ENCODE assay signal across 1 cellular context in genomic region chr2:55617160-55618024, GRCh38.
TF ChIP-seq lines count a peak whose summit lies in the region.

Gene PPP4R3B (minus strand): TSS chr2:55617622. CDS start chr2:55617285, 337 bp downstream.

TF ChIP-seq in WTC11, 78 proteins besides CTCF, POLR2A, EP300 and RAD21 (continued from another document and continues in another):
- peak; percentile 93 for TF ChIP-seq ARID4B (CRISPR knock-in tag; IDR thresholded peaks at IDR 0.05; ENCODE audit: borderline replicate concordance)
- no peak for TF ChIP-seq IRF2 (CRISPR knock-in tag; IDR thresholded peaks at IDR 0.05; ENCODE audit: borderline replicate concordance, low read depth)
- TF ChIP-seq TEAD1 (CRISPR knock-in tag; IDR thresholded peaks at IDR 0.05): peak; percentile 92
- TF ChIP-seq JUN (CRISPR knock-in tag; IDR thresholded peaks at IDR 0.05): peak; percentile 84
- TF ChIP-seq OVOL2 (CRISPR knock-in tag; IDR thresholded peaks at IDR 0.05; ENCODE audit: borderline replicate concordance): no peak
- TF ChIP-seq ERG (CRISPR knock-in tag; IDR thresholded peaks at IDR 0.05): no peak
- TF ChIP-seq NFE2L1 (CRISPR knock-in tag; IDR thresholded peaks at IDR 0.05): peak; percentile 80
- peak; percentile 87; the same call in 1 of the 2 replicates for TF ChIP-seq ETV6 (CRISPR knock-in tag; IDR thresholded peaks at IDR 0.05)
- TF ChIP-seq SP1 (CRISPR knock-in tag; conservative IDR thresholded peaks at IDR 0.05): peak; percentile 95
- no peak for TF ChIP-seq FOXJ3 (CRISPR knock-in tag; IDR thresholded peaks at IDR 0.05; ENCODE audit: borderline replicate concordance)
- no peak; the same call in 1 of the 2 replicates for TF ChIP-seq USF2 (CRISPR knock-in tag; IDR thresholded peaks at IDR 0.05)
- TF ChIP-seq GRHL2 (CRISPR knock-in tag; IDR thresholded peaks at IDR 0.05; ENCODE audit: insufficient replicate concordance, severe bottlenecking): no peak
- TF ChIP-seq E2F5 (CRISPR knock-in tag; IDR thresholded peaks at IDR 0.05): peak; percentile 81; the same call in 1 of the 2 replicates
- TF ChIP-seq ZMAT4 (CRISPR knock-in tag; IDR thresholded peaks at IDR 0.05): no peak
- TF ChIP-seq ZSCAN18 (CRISPR knock-in tag; IDR thresholded peaks at IDR 0.05): no peak
- TF ChIP-seq JAZF1 (CRISPR knock-in tag; IDR thresholded peaks at IDR 0.05): no peak
- no peak for TF ChIP-seq ZNF396 (CRISPR knock-in tag; IDR thresholded peaks at IDR 0.05; ENCODE audit: borderline replicate concordance)
- no peak for TF ChIP-seq SMAD3 (CRISPR knock-in tag; IDR thresholded peaks at IDR 0.05; ENCODE audit: borderline replicate concordance)
- TF ChIP-seq USF1 (CRISPR knock-in tag; IDR thresholded peaks at IDR 0.05): peak; percentile 46; the same call in 1 of the 2 replicates
- TF ChIP-seq ATF2 (CRISPR knock-in tag; IDR thresholded peaks at IDR 0.05; ENCODE audit: borderline replicate concordance, low read depth): no peak
- no peak for TF ChIP-seq ZNF532 (CRISPR knock-in tag; IDR thresholded peaks at IDR 0.05; ENCODE audit: borderline replicate concordance)
- TF ChIP-seq RELA (CRISPR knock-in tag; IDR thresholded peaks at IDR 0.05; ENCODE audit: borderline replicate concordance): peak; percentile 77; the same call in 1 of the 2 replicates
- TF ChIP-seq KAT7 (CRISPR knock-in tag; IDR thresholded peaks at IDR 0.05; ENCODE audit: borderline replicate concordance): 0 out of 2 replicates have a peak, but pooled peaks have one; percentile 53
- no peak for TF ChIP-seq ZBTB43 (CRISPR knock-in tag; IDR thresholded peaks at IDR 0.05)
- peak; percentile 79; the same call in 1 of the 2 replicates for TF ChIP-seq GABPB1 (CRISPR knock-in tag; IDR thresholded peaks at IDR 0.05)
- TF ChIP-seq MXD4 (CRISPR knock-in tag; IDR thresholded peaks at IDR 0.05; ENCODE audit: borderline replicate concordance): no peak
- no peak for TF ChIP-seq AR (CRISPR knock-in tag; IDR thresholded peaks at IDR 0.05)
- TF ChIP-seq CBFB (CRISPR knock-in tag; IDR thresholded peaks at IDR 0.05; ENCODE audit: low read depth): peak; percentile 88; the same call in 1 of the 2 replicates
- TF ChIP-seq RORB (CRISPR knock-in tag; IDR thresholded peaks at IDR 0.05): no peak
- no peak for TF ChIP-seq ELF4 (CRISPR knock-in tag; IDR thresholded peaks at IDR 0.05; ENCODE audit: low read depth)
- TF ChIP-seq PRRX2 (CRISPR knock-in tag; IDR thresholded peaks at IDR 0.05): no peak
- no peak for TF ChIP-seq SOX15 (CRISPR knock-in tag; IDR thresholded peaks at IDR 0.05)
